ENCODE assay signal across 1 cellular context in the genomic region with DNA sequence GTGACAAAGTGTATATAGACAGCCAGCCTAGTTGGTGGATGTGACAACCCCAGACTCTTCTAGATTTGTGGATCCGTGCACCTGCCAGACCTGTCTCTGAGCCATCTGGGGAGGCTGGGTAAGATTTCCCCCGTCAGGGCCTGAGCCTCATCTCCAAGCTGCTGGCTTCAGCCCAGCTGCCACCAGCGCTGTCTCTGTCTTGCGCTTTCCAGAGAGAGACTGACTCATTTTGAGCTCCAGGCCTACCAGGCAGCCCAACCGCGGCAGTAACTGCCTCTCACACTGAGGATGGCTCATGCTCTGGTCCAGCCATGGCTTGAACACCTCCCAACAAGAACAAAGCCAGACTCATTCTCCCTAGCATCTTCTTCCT.
TF ChIP-seq lines count a peak whose summit lies in the region.

No MANE protein-coding gene starts in this region.

TF ChIP-seq in K562, 482 proteins besides CTCF, POLR2A, EP300 and RAD21:
- TF ChIP-seq, protein P1, sequence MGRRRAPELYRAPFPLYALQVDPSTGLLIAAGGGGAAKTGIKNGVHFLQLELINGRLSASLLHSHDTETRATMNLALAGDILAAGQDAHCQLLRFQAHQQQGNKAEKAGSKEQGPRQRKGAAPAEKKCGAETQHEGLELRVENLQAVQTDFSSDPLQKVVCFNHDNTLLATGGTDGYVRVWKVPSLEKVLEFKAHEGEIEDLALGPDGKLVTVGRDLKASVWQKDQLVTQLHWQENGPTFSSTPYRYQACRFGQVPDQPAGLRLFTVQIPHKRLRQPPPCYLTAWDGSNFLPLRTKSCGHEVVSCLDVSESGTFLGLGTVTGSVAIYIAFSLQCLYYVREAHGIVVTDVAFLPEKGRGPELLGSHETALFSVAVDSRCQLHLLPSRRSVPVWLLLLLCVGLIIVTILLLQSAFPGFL (CRISPR knock-in tag; IDR thresholded peaks at IDR 0.05), result 0 out of 2 replicates have a peak, but pooled peaks have one; percentile 4
- TF ChIP-seq SUPT5H (IDR thresholded peaks at IDR 0.05) (0 out of 2 replicates have a peak, but pooled peaks have one; percentile 41), ZNF23 (CRISPR knock-in tag; IDR thresholded peaks at IDR 0.05) (no peak), KLF10 (CRISPR knock-in tag; IDR thresholded peaks at IDR 0.05) (no peak), CBFA2T2 (conservative IDR thresholded peaks at IDR 0.05) (no peak), ZFX (CRISPR knock-in tag; IDR thresholded peaks at IDR 0.05) (peak; percentile 33), MYNN (IDR thresholded peaks at IDR 0.05) (0 out of 2 replicates have a peak, but pooled peaks have one; percentile 22), MYNN (CRISPR knock-in tag; IDR thresholded peaks at IDR 0.05) (no peak), ZNF77 (CRISPR knock-in tag; IDR thresholded peaks at IDR 0.05) (no peak), POLR2G (IDR thresholded peaks at IDR 0.05; ENCODE audit: low read depth, low read length) (peak; percentile 55; the same call in 1 of the 2 replicates)
- TF ChIP-seq, protein P2, sequence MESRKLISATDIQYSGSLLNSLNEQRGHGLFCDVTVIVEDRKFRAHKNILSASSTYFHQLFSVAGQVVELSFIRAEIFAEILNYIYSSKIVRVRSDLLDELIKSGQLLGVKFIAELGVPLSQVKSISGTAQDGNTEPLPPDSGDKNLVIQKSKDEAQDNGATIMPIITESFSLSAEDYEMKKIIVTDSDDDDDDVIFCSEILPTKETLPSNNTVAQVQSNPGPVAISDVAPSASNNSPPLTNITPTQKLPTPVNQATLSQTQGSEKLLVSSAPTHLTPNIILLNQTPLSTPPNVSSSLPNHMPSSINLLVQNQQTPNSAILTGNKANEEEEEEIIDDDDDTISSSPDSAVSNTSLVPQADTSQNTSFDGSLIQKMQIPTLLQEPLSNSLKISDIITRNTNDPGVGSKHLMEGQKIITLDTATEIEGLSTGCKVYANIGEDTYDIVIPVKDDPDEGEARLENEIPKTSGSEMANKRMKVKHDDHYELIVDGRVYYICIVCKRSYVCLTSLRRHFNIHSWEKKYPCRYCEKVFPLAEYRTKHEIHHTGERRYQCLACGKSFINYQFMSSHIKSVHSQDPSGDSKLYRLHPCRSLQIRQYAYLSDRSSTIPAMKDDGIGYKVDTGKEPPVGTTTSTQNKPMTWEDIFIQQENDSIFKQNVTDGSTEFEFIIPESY (CRISPR knock-in tag; IDR thresholded peaks at IDR 0.05), result peak; percentile 78; the same call in 1 of the 2 replicates
